ENCODE assay signal across 17 cellular contexts in genomic region chr7:109246330-109247077, GRCh38.
A peak's percentile ranks its signal among the peaks of the same experiment; 100 is the strongest.
DNase-seq lines count a peak whose midpoint lies in the region; ATAC-seq and TF ChIP-seq lines count a peak whose summit lies in the region.
"Had no signal": no experiment of that assay in that cellular context is flagged by ENCODE, and none has a peak within 500 bp of the region (broad histone marks: within the 10 kb centered on the region; RNA-seq: fewer than 3 reads in every experiment).

No MANE protein-coding gene starts in this region.

- H3K36me3 ChIP-seq in BJ (ENCODE audit: control insufficient read depth, insufficient read depth, low read length), result no peaks in the 10 kb centered on the region
- H3K36me3 ChIP-seq: ovary, upper lobe of right lung had no signal

- intact Hi-C loops in CD14-positive monocyte (cut with micrococcal nuclease), result no loop called here

- H3K9me3 Mint-ChIP-seq in CD14-positive monocyte, result peaks cover 0 to 7% (median 3%) of the 10 kb centered on the region in 7 donors
- H3K9me3 Mint-ChIP-seq: activated naive CD8-positive, alpha-beta T cell treated with anti-CD3 and anti-CD28 coated beads, Interleukin-2, amount 10 ng/mL, durations not matched to agents 7 days and 5 days; activated T-cell treated with anti-CD3 and anti-CD28 coated beads, Interleukin-2, amount 50 U/mL, for 4 hours had no signal

- ATAC-seq in HG02642 (IDR thresholded peaks at IDR 0.05; ENCODE audit: poor library complexity, unreplicated experiment) (no peak), HG03108 (IDR thresholded peaks at IDR 0.05; ENCODE audit: unreplicated experiment) (no peak)
- ATAC-seq: activated T-cell treated with anti-CD3 and anti-CD28 coated beads, Interleukin-2, amount 50 U/mL, for 4 hours; left lobe of liver; upper lobe of right lung had no signal

- TF ChIP-seq CTCF in BJ (IDR thresholded peaks at IDR 0.05; ENCODE audit: insufficient read depth, low read depth, low read length), result no peak
- no peak for TF ChIP-seq CTCF in cardiac fibroblast (IDR thresholded peaks at IDR 0.05; ENCODE audit: low read depth, low read length)
- no peak for TF ChIP-seq CTCF in CD14-positive monocyte (IDR thresholded peaks at IDR 0.05)

- H3K36me3 Mint-ChIP-seq in CD14-positive monocyte, result no peaks in the 10 kb centered on the region
- H3K36me3 Mint-ChIP-seq: activated naive CD8-positive, alpha-beta T cell treated with anti-CD3 and anti-CD28 coated beads, Interleukin-2, amount 10 ng/mL, durations not matched to agents 7 days and 5 days had no signal

- H3K27me3 ChIP-seq in BJ (ENCODE audit: control insufficient read depth, insufficient read depth, low read length), result no peaks in the 10 kb centered on the region
- H3K27me3 ChIP-seq: ovary, upper lobe of right lung had no signal

- peak; percentile 32 for DNase-seq in BJ (ENCODE audit: low read depth)
- peak; percentile 34 for DNase-seq in NCI-H460 (ENCODE audit: extremely low read depth, low read depth)
- peak; percentile 6 to 17 for DNase-seq in cardiac fibroblast (ENCODE audit: low read depth in 2 of 2)
- peak; percentile 33 for DNase-seq in kidney tubule cell (ENCODE audit: low spot score)
- no peak for DNase-seq in CD14-positive monocyte (ENCODE audit: low spot score)
- DNase-seq in activated CD4-positive, alpha-beta T cell treated with anti-CD3 and anti-CD28 coated beads for 4 hours, result no peak
- DNase-seq: activated CD4-positive, alpha-beta T cell treated with anti-CD3 and anti-CD28 coated beads, Interleukin-2, amount 50 U/mL, for 48 hours; activated naive CD8-positive, alpha-beta T cell treated with anti-CD3 and anti-CD28 coated beads, Interleukin-2, amount 10 ng/mL, durations not matched to agents 7 days and 5 days; activated T-cell treated with anti-CD3 and anti-CD28 coated beads, Interleukin-2, amount 50 U/mL, for 4 hours; NCI-H1694 treated with DMSO at 0.1 percent for 48 hours; NCI-H510A; ovary; small intestine; upper lobe of right lung had no signal

- H3K27me3 Mint-ChIP-seq in CD14-positive monocyte (ENCODE audit: low read depth in 3 of 3), result peaks cover 0 to 2% (median 0%) of the 10 kb centered on the region in 3 donors
- H3K27me3 Mint-ChIP-seq: activated naive CD8-positive, alpha-beta T cell treated with anti-CD3 and anti-CD28 coated beads, Interleukin-2, amount 10 ng/mL, durations not matched to agents 7 days and 5 days had no signal

- H3K4me3 ChIP-seq in BJ (ENCODE audit: low read depth, low read length) (no peak overlapping the region), cardiac fibroblast (replicated peaks in 1 of 2; ENCODE audit: low read depth in 2 of 2, low read length in 2 of 2) (no peak overlapping the region)
- H3K4me3 ChIP-seq: ovary, upper lobe of right lung had no signal

- no peaks in the 10 kb centered on the region for H3K4me1 Mint-ChIP-seq in CD14-positive monocyte
- H3K4me1 Mint-ChIP-seq: activated naive CD8-positive, alpha-beta T cell treated with anti-CD3 and anti-CD28 coated beads, Interleukin-2, amount 10 ng/mL, durations not matched to agents 7 days and 5 days had no signal

- no peak overlapping the region for H3K4me3 Mint-ChIP-seq in CD14-positive monocyte
- H3K4me3 Mint-ChIP-seq: activated naive CD8-positive, alpha-beta T cell treated with anti-CD3 and anti-CD28 coated beads, Interleukin-2, amount 10 ng/mL, durations not matched to agents 7 days and 5 days; activated T-cell treated with anti-CD3 and anti-CD28 coated beads, Interleukin-2, amount 50 U/mL, for 4 hours had no signal

- CTCF ChIA-PET in BJ (lab: Yijun Ruan, JAX), result no interaction called here

- POLR2A ChIA-PET in BJ (lab: Charles Lee), result no interaction called here

- H3K27ac Mint-ChIP-seq in CD14-positive monocyte, result no peak overlapping the region
- H3K27ac Mint-ChIP-seq: activated naive CD8-positive, alpha-beta T cell treated with anti-CD3 and anti-CD28 coated beads, Interleukin-2, amount 10 ng/mL, durations not matched to agents 7 days and 5 days had no signal

Comparison
In these comparisons a context has a peak if more than half of its experiments do, and no peak if none do; other contexts are left out.
1. DNase-seq: peak in BJ (single experiment), NCI-H460 (single experiment), cardiac fibroblast (2 of 2) and kidney tubule cell (single experiment); none in CD14-positive monocyte (single experiment) and activated CD4-positive, alpha-beta T cell treated with anti-CD3 and anti-CD28 coated beads for 4 hours (0 of 2).